Comparison of ENCODE assay signal across 10 cellular contexts in genomic region chr3:123165163-123165562, GRCh38.
"Had no signal": no experiment of that assay in that cellular context is flagged by ENCODE, and none has a peak within 500 bp of the region (broad histone marks: within the 10 kb centered on the region; RNA-seq: fewer than 3 reads in every experiment).

No MANE protein-coding gene starts in this region.

- H2AFZ ChIP-seq: GM23248 had no signal

- DNase-seq: GM23248, GOT3, H7, IMR-90, Karpas-422, KBM-7 had no signal

- H3K9ac ChIP-seq: GM23248, KMS-11 had no signal

- H3K4me1 ChIP-seq: HAP-1 had no signal

- H3K4me2 ChIP-seq: KMS-11 had no signal

- H3K9me3 ChIP-seq: HAP-1 had no signal

- ATAC-seq: HCT116 had no signal

- FAIRE-seq: HTR-8/SVneo had no signal

- H3K27ac ChIP-seq: GM23248, KMS-11 had no signal

- H3K4me3 ChIP-seq: GM23248, HAP-1 had no signal
